ENCODE assay signal across 1 cellular context in genomic region chr11:113817162-113817561, GRCh38.
TF ChIP-seq lines count a peak whose summit lies in the region.

No MANE protein-coding gene starts in this region.

TF ChIP-seq in GM23338, 12 proteins besides CTCF, POLR2A, EP300 and RAD21 (continued from another document):
- TF ChIP-seq, protein P1, sequence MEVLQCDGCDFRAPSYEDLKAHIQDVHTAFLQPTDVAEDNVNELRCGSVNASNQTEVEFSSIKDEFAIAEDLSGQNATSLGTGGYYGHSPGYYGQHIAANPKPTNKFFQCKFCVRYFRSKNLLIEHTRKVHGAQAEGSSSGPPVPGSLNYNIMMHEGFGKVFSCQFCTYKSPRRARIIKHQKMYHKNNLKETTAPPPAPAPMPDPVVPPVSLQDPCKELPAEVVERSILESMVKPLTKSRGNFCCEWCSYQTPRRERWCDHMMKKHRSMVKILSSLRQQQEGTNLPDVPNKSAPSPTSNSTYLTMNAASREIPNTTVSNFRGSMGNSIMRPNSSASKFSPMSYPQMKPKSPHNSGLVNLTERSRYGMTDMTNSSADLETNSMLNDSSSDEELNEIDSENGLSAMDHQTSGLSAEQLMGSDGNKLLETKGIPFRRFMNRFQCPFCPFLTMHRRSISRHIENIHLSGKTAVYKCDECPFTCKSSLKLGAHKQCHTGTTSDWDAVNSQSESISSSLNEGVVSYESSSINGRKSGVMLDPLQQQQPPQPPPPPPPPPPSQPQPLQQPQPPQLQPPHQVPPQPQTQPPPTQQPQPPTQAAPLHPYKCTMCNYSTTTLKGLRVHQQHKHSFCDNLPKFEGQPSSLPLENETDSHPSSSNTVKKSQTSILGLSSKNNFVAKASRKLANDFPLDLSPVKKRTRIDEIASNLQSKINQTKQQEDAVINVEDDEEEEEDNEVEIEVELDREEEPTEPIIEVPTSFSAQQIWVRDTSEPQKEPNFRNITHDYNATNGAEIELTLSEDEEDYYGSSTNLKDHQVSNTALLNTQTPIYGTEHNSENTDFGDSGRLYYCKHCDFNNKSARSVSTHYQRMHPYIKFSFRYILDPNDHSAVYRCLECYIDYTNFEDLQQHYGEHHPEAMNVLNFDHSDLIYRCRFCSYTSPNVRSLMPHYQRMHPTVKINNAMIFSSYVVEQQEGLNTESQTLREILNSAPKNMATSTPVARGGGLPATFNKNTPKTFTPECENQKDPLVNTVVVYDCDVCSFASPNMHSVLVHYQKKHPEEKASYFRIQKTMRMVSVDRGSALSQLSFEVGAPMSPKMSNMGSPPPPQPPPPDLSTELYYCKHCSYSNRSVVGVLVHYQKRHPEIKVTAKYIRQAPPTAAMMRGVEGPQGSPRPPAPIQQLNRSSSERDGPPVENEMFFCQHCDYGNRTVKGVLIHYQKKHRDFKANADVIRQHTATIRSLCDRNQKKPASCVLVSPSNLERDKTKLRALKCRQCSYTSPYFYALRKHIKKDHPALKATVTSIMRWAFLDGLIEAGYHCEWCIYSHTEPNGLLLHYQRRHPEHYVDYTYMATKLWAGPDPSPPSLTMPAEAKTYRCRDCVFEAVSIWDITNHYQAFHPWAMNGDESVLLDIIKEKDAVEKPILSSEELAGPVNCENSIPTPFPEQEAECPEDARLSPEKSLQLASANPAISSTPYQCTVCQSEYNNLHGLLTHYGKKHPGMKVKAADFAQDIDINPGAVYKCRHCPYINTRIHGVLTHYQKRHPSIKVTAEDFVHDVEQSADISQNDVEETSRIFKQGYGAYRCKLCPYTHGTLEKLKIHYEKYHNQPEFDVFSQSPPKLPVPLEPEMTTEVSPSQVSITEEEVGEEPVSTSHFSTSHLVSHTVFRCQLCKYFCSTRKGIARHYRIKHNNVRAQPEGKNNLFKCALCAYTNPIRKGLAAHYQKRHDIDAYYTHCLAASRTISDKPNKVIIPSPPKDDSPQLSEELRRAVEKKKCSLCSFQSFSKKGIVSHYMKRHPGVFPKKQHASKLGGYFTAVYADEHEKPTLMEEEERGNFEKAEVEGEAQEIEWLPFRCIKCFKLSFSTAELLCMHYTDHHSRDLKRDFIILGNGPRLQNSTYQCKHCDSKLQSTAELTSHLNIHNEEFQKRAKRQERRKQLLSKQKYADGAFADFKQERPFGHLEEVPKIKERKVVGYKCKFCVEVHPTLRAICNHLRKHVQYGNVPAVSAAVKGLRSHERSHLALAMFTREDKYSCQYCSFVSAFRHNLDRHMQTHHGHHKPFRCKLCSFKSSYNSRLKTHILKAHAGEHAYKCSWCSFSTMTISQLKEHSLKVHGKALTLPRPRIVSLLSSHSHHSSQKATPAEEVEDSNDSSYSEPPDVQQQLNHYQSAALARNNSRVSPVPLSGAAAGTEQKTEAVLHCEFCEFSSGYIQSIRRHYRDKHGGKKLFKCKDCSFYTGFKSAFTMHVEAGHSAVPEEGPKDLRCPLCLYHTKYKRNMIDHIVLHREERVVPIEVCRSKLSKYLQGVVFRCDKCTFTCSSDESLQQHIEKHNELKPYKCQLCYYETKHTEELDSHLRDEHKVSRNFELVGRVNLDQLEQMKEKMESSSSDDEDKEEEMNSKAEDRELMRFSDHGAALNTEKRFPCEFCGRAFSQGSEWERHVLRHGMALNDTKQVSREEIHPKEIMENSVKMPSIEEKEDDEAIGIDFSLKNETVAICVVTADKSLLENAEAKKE (CRISPR knock-in tag; IDR thresholded peaks at IDR 0.05) = no peak
- TF ChIP-seq EZH2 (IDR thresholded peaks at IDR 0.05; ENCODE audit: low read depth, unreplicated experiment) (no peak), EZH2phosphoT487 (IDR thresholded peaks at IDR 0.05; ENCODE audit: unreplicated experiment) (no peak), CREB1 (CRISPR knock-in tag; IDR thresholded peaks at IDR 0.05; ENCODE audit: low read depth) (no peak)
